9 cellular contexts compared by ENCODE assay signal in the genomic region with DNA sequence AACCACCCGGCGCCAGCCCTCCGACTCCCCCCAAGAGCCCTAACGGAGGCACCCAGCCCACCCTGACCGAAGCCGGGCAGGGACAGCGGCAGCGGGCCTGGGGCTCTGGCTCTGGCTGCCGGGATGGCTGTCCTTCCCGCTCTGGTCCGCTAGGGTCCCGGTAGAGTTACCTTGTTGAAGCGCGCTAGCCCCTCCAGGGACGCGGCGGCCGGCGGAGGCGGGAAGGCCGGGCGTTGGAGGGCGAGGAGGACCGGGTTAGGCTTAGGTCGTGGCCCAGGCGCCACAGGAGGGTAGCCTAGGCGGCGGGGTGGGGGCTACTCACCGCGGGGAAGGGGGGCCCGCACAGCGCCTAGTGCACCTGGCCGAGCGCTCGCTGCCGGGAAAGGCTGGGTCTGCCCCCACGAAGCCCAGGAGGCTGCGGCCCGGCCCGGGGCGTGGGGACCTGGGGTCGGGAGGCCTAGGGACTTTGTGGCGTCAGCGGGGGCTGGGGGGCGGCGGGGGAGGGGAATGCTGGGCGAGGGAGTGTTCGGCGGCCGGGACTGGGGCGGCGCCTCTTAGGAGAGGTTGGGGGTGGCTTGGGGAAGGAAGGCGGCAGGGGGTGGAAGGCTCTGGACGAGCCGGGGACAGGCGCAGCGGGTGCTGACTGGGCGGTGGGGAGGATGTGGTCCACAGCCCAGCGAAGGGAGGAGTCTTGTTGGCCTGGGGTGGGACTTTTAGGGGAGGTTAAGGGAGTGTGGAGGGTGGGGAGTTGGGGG. TPM values are rescaled to one million over a fixed set of nuclear protein-coding genes. Genes with fewer than 3 reads are reported as not detected.
DNase-seq lines count a peak whose midpoint lies in the region; ATAC-seq, FAIRE-seq and TF ChIP-seq lines count a peak whose summit lies in the region.
"Had no signal": no experiment of that assay in that cellular context is flagged by ENCODE, and none has a peak within 500 bp of the region (broad histone marks: within the 10 kb centered on the region; RNA-seq: fewer than 3 reads in every experiment).

A gene with protein sequence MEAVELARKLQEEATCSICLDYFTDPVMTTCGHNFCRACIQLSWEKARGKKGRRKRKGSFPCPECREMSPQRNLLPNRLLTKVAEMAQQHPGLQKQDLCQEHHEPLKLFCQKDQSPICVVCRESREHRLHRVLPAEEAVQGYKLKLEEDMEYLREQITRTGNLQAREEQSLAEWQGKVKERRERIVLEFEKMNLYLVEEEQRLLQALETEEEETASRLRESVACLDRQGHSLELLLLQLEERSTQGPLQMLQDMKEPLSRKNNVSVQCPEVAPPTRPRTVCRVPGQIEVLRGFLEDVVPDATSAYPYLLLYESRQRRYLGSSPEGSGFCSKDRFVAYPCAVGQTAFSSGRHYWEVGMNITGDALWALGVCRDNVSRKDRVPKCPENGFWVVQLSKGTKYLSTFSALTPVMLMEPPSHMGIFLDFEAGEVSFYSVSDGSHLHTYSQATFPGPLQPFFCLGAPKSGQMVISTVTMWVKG (minus strand): TSS at position 645 of the 755 bp plus-strand sequence. CDS start 1,789 bp downstream, outside the sequence.

- H3K27me3 Mint-ChIP-seq in memory B cell: peaks cover 28% of the 10 kb centered on the region

- H3K36me3 ChIP-seq in testis (ENCODE audit: low read depth, missing control alignments): no peaks in the 10 kb centered on the region

- peaks cover 14% of the 10 kb centered on the region for H3K4me1 Mint-ChIP-seq in memory B cell

- H3K27me3 ChIP-seq in testis: no peaks in the 10 kb centered on the region

- peaks cover 15% of the 10 kb centered on the region for H3K4me1 ChIP-seq in testis
- H3K4me1 ChIP-seq: A549 had no signal

- peak within 1 kb of the TSS; percentile 22; the same call in 1 of the 2 replicates for H3K4me3 ChIP-seq in WI38 (ENCODE audit: low read depth, low read length)
- peak within 1 kb of the TSS; percentile 33 to 62 for H3K4me3 ChIP-seq in testis
- H3K4me3 ChIP-seq: A549 had no signal

- WGBS in testis, 2 donors: 0 to 2% methylated on average over 11 to 52 of the region's 59 CpGs

- no peak within 1 kb of the TSS for H3K27ac ChIP-seq in testis
- H3K27ac ChIP-seq: A549 had no signal

- DNase-seq in DMS53 (lab: John Stamatoyannopoulos, UW) (peak; percentile 77), DMS53 treated with DMSO at 0.1 percent for 48 hours (lab: John Stamatoyannopoulos, UW; ENCODE audit: unreplicated experiment) (no peak), ecto neural progenitor cell (ENCODE audit: low spot score) (peak; percentile 84), memory B cell (ENCODE audit: low spot score in 2 of 2) (no peak), testis (no peak), GM12892 (ENCODE audit: insufficient read length) (no peak), dedifferentiated amniotic fluid mesenchymal stem cell (ENCODE audit: extremely low spot score) (no peak)

- TF ChIP-seq CTCF in WI38 (IDR thresholded peaks at IDR 0.05; ENCODE audit: low read depth, low read length) (0 out of 2 replicates have a peak, but pooled peaks have one; percentile 10), testis (IDR thresholded peaks at IDR 0.05) (peak in 2 of 3 experiments; percentile 7 to 24)

- H3K9me3 ChIP-seq in testis: no peaks in the 10 kb centered on the region
- H3K9me3 ChIP-seq: A549 had no signal

- intact Hi-C loops in testis (cut with DNase I; ENCODE audit: low total_unique reads): no loop called here

- peaks cover 3% of the 10 kb centered on the region for H3K9me3 Mint-ChIP-seq in memory B cell

- no peak within 1 kb of the TSS for H3K27ac Mint-ChIP-seq in memory B cell

- TF ChIP-seq POLR2A in testis (IDR thresholded peaks at IDR 0.05): no peak
- no peak for TF ChIP-seq POLR2A in GM12892 (IDR thresholded peaks at IDR 0.05; ENCODE audit: low read depth, low read length)

- peak within 1 kb of the TSS; percentile 68 for H3K4me3 Mint-ChIP-seq in memory B cell

- no peak for FAIRE-seq in GM12892 (lab: Jason Lieb, UNC)
- FAIRE-seq: A549 had no signal

- ATAC-seq in memory B cell (ENCODE audit: low read depth): peak; percentile 53
- ATAC-seq: A549 had no signal

- H3K36me3 Mint-ChIP-seq in memory B cell: peaks cover 2% of the 10 kb centered on the region

RNA-seq across cellular contexts. Expression of the gene that starts here (rescaled TPM):
- total RNA-seq in testis: 10 to 100 TPM; 21.4 to 33.6 TPM
- 37.4 TPM for polyA plus RNA-seq in testis (ENCODE audit: insufficient read depth, low read depth, low replicate concordance)
- polyA plus RNA-seq in GM12892 (2012; ENCODE audit: missing spikeins): 0.55 TPM
- polyA plus RNA-seq: A549 had no signal

Comparison
In these comparisons a context has a peak if more than half of its experiments do, and no peak if none do; other contexts are left out.
1. DNase-seq: peak in DMS53 (single experiment) and ecto neural progenitor cell (single experiment); none in DMS53 treated with DMSO at 0.1 percent for 48 hours (single experiment), memory B cell (0 of 2), testis (single experiment), GM12892 (single experiment) and dedifferentiated amniotic fluid mesenchymal stem cell (single experiment).